Comparison of ENCODE assay signal across 8 cellular contexts in genomic region chr5:116361171-116361967, GRCh38.
DNase-seq lines count a peak whose midpoint lies in the region; ATAC-seq and TF ChIP-seq lines count a peak whose summit lies in the region.

No MANE protein-coding gene starts in this region.

- H3K4me3 ChIP-seq in gastroesophageal sphincter, result peak overlapping the region; percentile 26 to 53

- ATAC-seq in gastroesophageal sphincter, result peak; percentile 65
- ATAC-seq in GM18870 (IDR thresholded peaks at IDR 0.05; ENCODE audit: unreplicated experiment), result no peak

- H3K27me3 ChIP-seq in gastroesophageal sphincter, result no peaks in the 10 kb centered on the region

- TF ChIP-seq CTCF in gastroesophageal sphincter (IDR thresholded peaks at IDR 0.05), result peak; percentile 14 to 59 (median 28)

- H3K27ac ChIP-seq in gastroesophageal sphincter, result peak overlapping the region in 3 of 4 donors; percentile 59 to 72 (median 60)

- 16 to 20% methylated on average over 7 to 8 of the region's 53 CpGs for whole genome bisulfite sequencing in gastroesophageal sphincter (ENCODE audit: low coverage in 1 of 2), 2 donors

- no peaks in the 10 kb centered on the region for H3K36me3 ChIP-seq in gastroesophageal sphincter

- peaks cover 0 to 36% (median 12%) of the 10 kb centered on the region in 3 donors for H3K4me1 ChIP-seq in gastroesophageal sphincter

- DNase-seq in AG20443 (ENCODE audit: low spot score) (peak; percentile 45), NCI-H526 treated with DMSO at 0.1 percent for 48 hours (lab: John Stamatoyannopoulos, UW) (peak; percentile 15), nucleus accumbens (lab: John Stamatoyannopoulos, UW) (peak in 44 of 56 donors; percentile 31 to 83 (median 60)), H4 (ENCODE audit: low spot score) (no peak)
- DNase-seq in stimulated activated CD4-positive, alpha-beta T cell treated with anti-CD3 and anti-CD28 coated beads, Interleukin-4, amount 100 ng/mL, for 1 hour, result no peak
- DNase-seq in activated naive CD4-positive, alpha-beta T cell treated with Interleukin-2 at 50 U/mL for 16 hours, result no peak

- H3K9me3 ChIP-seq in gastroesophageal sphincter, result no peaks in the 10 kb centered on the region

- TF ChIP-seq EP300 in gastroesophageal sphincter (IDR thresholded peaks at IDR 0.05), result no peak

- no peak for TF ChIP-seq POLR2A in gastroesophageal sphincter (IDR thresholded peaks at IDR 0.05)

Comparison
In these comparisons a context has a peak if more than half of its experiments do, and no peak if none do; other contexts are left out.
1. DNase-seq: peak in AG20443 (single experiment), NCI-H526 treated with DMSO at 0.1 percent for 48 hours (single experiment) and nucleus accumbens (44 of 56); none in H4 (single experiment), stimulated activated CD4-positive, alpha-beta T cell treated with anti-CD3 and anti-CD28 coated beads, Interleukin-4, amount 100 ng/mL, for 1 hour (single experiment) and activated naive CD4-positive, alpha-beta T cell treated with Interleukin-2 at 50 U/mL for 16 hours (single experiment).